Comparison of ENCODE assay signal across 21 cellular contexts in the genomic region with DNA sequence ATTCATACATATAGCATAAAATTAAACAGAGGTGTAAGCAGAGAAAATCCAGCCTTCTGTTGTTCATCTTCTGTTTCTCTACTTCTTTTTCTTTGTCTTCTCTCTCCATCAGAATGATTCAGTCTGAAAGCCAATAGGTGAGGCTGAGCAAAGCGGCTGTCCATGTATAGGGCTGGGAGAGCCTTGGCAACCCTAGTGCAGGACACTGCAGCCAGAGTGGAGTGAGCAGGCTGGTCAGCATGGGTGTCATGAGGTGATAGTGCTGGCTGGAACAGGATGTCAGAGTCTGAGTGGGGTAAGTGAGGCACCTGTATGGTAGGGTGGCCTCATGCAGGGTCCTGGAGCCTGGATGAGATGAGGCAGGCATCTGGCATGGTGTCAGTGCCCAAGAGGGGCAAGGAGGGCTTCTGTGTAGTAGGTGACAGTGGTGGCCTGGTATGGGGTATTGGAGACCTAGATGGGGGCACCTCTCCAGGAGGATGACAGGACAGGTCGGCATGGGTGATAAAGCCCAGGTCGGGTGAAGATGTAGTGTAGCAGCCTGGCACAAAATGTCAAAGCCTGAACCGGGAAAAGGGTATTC. TPM values are rescaled to one million over a fixed set of nuclear protein-coding genes. Genes with fewer than 3 reads are reported as not detected.
A peak's percentile ranks its signal among the peaks of the same experiment; 100 is the strongest.
DNase-seq lines count a peak whose midpoint lies in the region; ATAC-seq and TF ChIP-seq lines count a peak whose summit lies in the region.
"Had no signal": no experiment of that assay in that cellular context is flagged by ENCODE, and none has a peak within 500 bp of the region (broad histone marks: within the 10 kb centered on the region; RNA-seq: fewer than 3 reads in every experiment).

No MANE protein-coding gene starts in this region.

- POLR2A ChIA-PET in SK-N-SH (lab: Yijun Ruan, JAX): no interaction called here

- peaks cover 72% of the 10 kb centered on the region for H3K36me3 Mint-ChIP-seq in CD4-positive, CD25-positive, alpha-beta regulatory T cell

- peak overlapping the region in 2 of 3 donors; percentile 59 to 83 for H3K27ac Mint-ChIP-seq in CD4-positive, CD25-positive, alpha-beta regulatory T cell

- no peak overlapping the region for H2BK5ac ChIP-seq in neuronal stem cell (ENCODE audit: low read length)

- CTCF ChIA-PET in SK-N-SH (lab: Yijun Ruan, JAX): interaction anchor here (1.0 kb wide), 1 partner anchor 11 kb away, joined by 5 read pairs; no protein-coding TSS in a partner anchor

- no peaks in the 10 kb centered on the region for H3K9me3 ChIP-seq in CD4-positive, CD25-positive, alpha-beta regulatory T cell (ENCODE audit: control insufficient read depth in 2 of 2, low read length in 2 of 2)
- H3K9me3 ChIP-seq in RWPE2 (ENCODE audit: severe bottlenecking) (no peaks in the 10 kb centered on the region), gastroesophageal sphincter (no peaks in the 10 kb centered on the region), neuronal stem cell (replicated peaks in 1 of 2; ENCODE audit: control insufficient read depth in 2 of 2, insufficient read depth in 1 of 2, low read depth in 1 of 2, low read length in 2 of 2) (peaks cover 0 to 8% of the 10 kb centered on the region in 2 donors), SK-N-SH (no peaks in the 10 kb centered on the region)
- H3K9me3 ChIP-seq: MG63 had no signal

- H3K9ac ChIP-seq in neuronal stem cell (ENCODE audit: low read depth, low read length, poor library complexity): peak overlapping the region; percentile 77
- no peak overlapping the region for H3K9ac ChIP-seq in SK-N-SH

- H3F3A ChIP-seq in SK-N-SH (replicated peaks; ENCODE audit: insufficient read depth): peaks cover 10% of the 10 kb centered on the region

- H3K4me1 ChIP-seq in CD4-positive, CD25-positive, alpha-beta regulatory T cell (ENCODE audit: control insufficient read depth, insufficient read depth, low read length, poor library complexity, severe bottlenecking): no peaks in the 10 kb centered on the region
- H3K4me1 ChIP-seq in RWPE2 (ENCODE audit: insufficient read depth, poor library complexity, severe bottlenecking): no peaks in the 10 kb centered on the region
- H3K4me1 ChIP-seq in gastroesophageal sphincter: no peaks in the 10 kb centered on the region
- no peaks in the 10 kb centered on the region for H3K4me1 ChIP-seq in neuronal stem cell (ENCODE audit: control insufficient read depth in 2 of 2, insufficient read depth in 1 of 2, low read depth in 1 of 2, low read length in 2 of 2)
- no peaks in the 10 kb centered on the region for H3K4me1 ChIP-seq in SK-N-SH (ENCODE audit: control insufficient read depth in 1 of 2, insufficient read depth in 2 of 2, low read depth in 1 of 2, low read length in 1 of 2)

- no peak overlapping the region for H3K4me3 ChIP-seq in CD4-positive, CD25-positive, alpha-beta regulatory T cell (ENCODE audit: low read depth, low read length)
- no peak overlapping the region for H3K4me3 ChIP-seq in RWPE2 (ENCODE audit: severe bottlenecking)
- H3K4me3 ChIP-seq in gastroesophageal sphincter: no peak overlapping the region
- H3K4me3 ChIP-seq in neuronal stem cell (ENCODE audit: low read length in 2 of 2): no peak overlapping the region
- H3K4me3 ChIP-seq in SK-N-SH (ENCODE audit: low read depth in 2 of 2, low read length in 1 of 2): no peak overlapping the region
- H3K4me3 ChIP-seq: hepatocyte, MG63 had no signal

- peaks cover 0 to 1% (median 0%) of the 10 kb centered on the region in 7 donors for H3K9me3 Mint-ChIP-seq in CD4-positive, CD25-positive, alpha-beta regulatory T cell
- H3K9me3 Mint-ChIP-seq: H9 had no signal

- no peak overlapping the region for H4K8ac ChIP-seq in neuronal stem cell (ENCODE audit: low read depth, low read length)

- H3K27ac ChIP-seq in CD4-positive, CD25-positive, alpha-beta regulatory T cell (ENCODE audit: insufficient read depth, low read length, poor library complexity, severe bottlenecking): no peak overlapping the region
- H3K27ac ChIP-seq in RWPE2 (ENCODE audit: poor library complexity, severe bottlenecking): no peak overlapping the region
- H3K27ac ChIP-seq in gastroesophageal sphincter: no peak overlapping the region
- no peak overlapping the region for H3K27ac ChIP-seq in neuronal stem cell (replicated peaks; ENCODE audit: low read length)
- H3K27ac ChIP-seq in SK-N-SH (ENCODE audit: low read depth in 2 of 2, low read length in 1 of 2): no peak overlapping the region
- H3K27ac ChIP-seq: epithelial cell of prostate, hepatocyte had no signal

- no peak overlapping the region for H2BK120ac ChIP-seq in neuronal stem cell (ENCODE audit: low read depth, low read length)

- TF ChIP-seq CTCF in RWPE2 (IDR thresholded peaks at IDR 0.05; ENCODE audit: poor library complexity, severe bottlenecking) (no peak), gastroesophageal sphincter (IDR thresholded peaks at IDR 0.05) (no peak), SK-N-SH (IDR thresholded peaks at IDR 0.05) (no peak)

- H3K27me3 Mint-ChIP-seq in CD4-positive, CD25-positive, alpha-beta regulatory T cell: no peaks in the 10 kb centered on the region

- H3K79me1 ChIP-seq in neuronal stem cell (ENCODE audit: low read depth, low read length): no peaks in the 10 kb centered on the region

- H3K4me2 ChIP-seq in neuronal stem cell (ENCODE audit: insufficient read depth, low read length, poor library complexity, severe bottlenecking): no peak overlapping the region
- no peak overlapping the region for H3K4me2 ChIP-seq in SK-N-SH
- H3K4me2 ChIP-seq: hepatocyte had no signal

- H3K9me2 ChIP-seq in SK-N-SH: no peaks in the 10 kb centered on the region

- DNase-seq in CD4-positive, CD25-positive, alpha-beta regulatory T cell: no peak
- DNase-seq in RWPE2 (ENCODE audit: low spot score) (no peak), neuronal stem cell (ENCODE audit: low spot score) (no peak), SK-N-SH (no peak)
- no peak for DNase-seq in activated effector memory CD4-positive, alpha-beta T cell treated with anti-CD3 and anti-CD28 coated beads, Interleukin-2, amount 50 U/mL, for 16 hours
- DNase-seq: ACHN; activated CD4-positive, alpha-beta T cell treated with anti-CD3 and anti-CD28 coated beads for 1 hour; C1 segment of cervical spinal cord; foreskin fibroblast; H9; MG63; NCI-H1417; NCI-H524 treated with DMSO at 0.1 percent for 48 hours; occipital lobe; stimulated activated CD4-positive, alpha-beta T cell treated with anti-CD3 and anti-CD28 coated beads, Interleukin-4, amount 100 ng/mL, for 4 hours had no signal

- H3K36me3 ChIP-seq in CD4-positive, CD25-positive, alpha-beta regulatory T cell (ENCODE audit: control insufficient read depth, insufficient read depth, low read length): peaks cover 64% of the 10 kb centered on the region
- H3K36me3 ChIP-seq in RWPE2 (ENCODE audit: low read depth) (peaks cover 48% of the 10 kb centered on the region), gastroesophageal sphincter (peaks cover 0 to 74% of the 10 kb centered on the region in 2 donors), neuronal stem cell (replicated peaks in 1 of 2; ENCODE audit: control insufficient read depth in 2 of 2, insufficient read depth in 2 of 2, low read length in 2 of 2) (peaks cover 24 to 97% of the 10 kb centered on the region in 2 donors), SK-N-SH (replicated peaks in 1 of 2; ENCODE audit: control insufficient read depth in 1 of 2, insufficient read depth in 2 of 2, low read length in 1 of 2) (peaks cover 49 to 68% of the 10 kb centered on the region in 2 experiments)
- H3K36me3 ChIP-seq: MG63 had no signal

- 91% methylated on average over 3 of the region's 4 CpGs; no CpG with 5 or more reads in 1 of the 2 donors for WGBS in gastroesophageal sphincter (ENCODE audit: low coverage in 1 of 2), 2 donors
- WGBS in neuronal stem cell (ENCODE audit: extremely low coverage in 2 of 2, insufficient read length in 2 of 2, insufficient replicate concordance in 1 of 2), 2 donors: no CpG with 5 or more reads among the region's 4 CpGs
- WGBS in SK-N-SH (ENCODE audit: low lambda C conversion rate): 87% methylated on average over 4 of the region's 4 CpGs

- no peak overlapping the region for H2BK15ac ChIP-seq in neuronal stem cell (ENCODE audit: low read length)

- no peak overlapping the region for H3K23ac ChIP-seq in neuronal stem cell (ENCODE audit: low read depth, low read length, poor library complexity)

- no peaks in the 10 kb centered on the region for H3K79me2 ChIP-seq in SK-N-SH (ENCODE audit: insufficient read depth)
- H3K79me2 ChIP-seq: hepatocyte had no signal

- no peak overlapping the region for H4K91ac ChIP-seq in neuronal stem cell (ENCODE audit: low read depth, low read length, poor library complexity)

- H3K18ac ChIP-seq in neuronal stem cell (ENCODE audit: low read length): no peak overlapping the region

- no peak for TF ChIP-seq RAD21 in SK-N-SH (IDR thresholded peaks at IDR 0.05; ENCODE audit: low read length)

- H4K20me1 ChIP-seq in SK-N-SH (ENCODE audit: insufficient read depth): no peaks in the 10 kb centered on the region

- no peak overlapping the region for H2AFZ ChIP-seq in neuronal stem cell (ENCODE audit: low read length)
- H2AFZ ChIP-seq in SK-N-SH (ENCODE audit: low read depth): no peak overlapping the region
- H2AFZ ChIP-seq: hepatocyte had no signal

- no peaks in the 10 kb centered on the region for H3K27me3 ChIP-seq in CD4-positive, CD25-positive, alpha-beta regulatory T cell (ENCODE audit: control insufficient read depth, insufficient read depth, low read length)
- H3K27me3 ChIP-seq in RWPE2 (ENCODE audit: insufficient read depth, poor library complexity, severe bottlenecking) (no peaks in the 10 kb centered on the region), gastroesophageal sphincter (no peaks in the 10 kb centered on the region), neuronal stem cell (ENCODE audit: control insufficient read depth in 3 of 3, insufficient read depth in 3 of 3, low read depth in 1 of 3, low read length in 3 of 3) (no peaks in the 10 kb centered on the region), SK-N-SH (ENCODE audit: insufficient read depth) (no peaks in the 10 kb centered on the region)
- H3K27me3 ChIP-seq: hepatocyte, MG63 had no signal

- H3K4me1 Mint-ChIP-seq in CD4-positive, CD25-positive, alpha-beta regulatory T cell: peaks cover 5 to 20% (median 7%) of the 10 kb centered on the region in 4 donors

- peak in 1 of 2 donors; percentile 16 for ATAC-seq in CD4-positive, CD25-positive, alpha-beta regulatory T cell (ENCODE audit: low read depth in 2 of 2)
- ATAC-seq in RWPE2 (ENCODE audit: low read depth) (peak; percentile 12; the same call in 1 of the 3 replicates), gastroesophageal sphincter (peak; percentile 22), GM21737 (IDR thresholded peaks at IDR 0.05; ENCODE audit: unreplicated experiment) (no peak), GM21423 (IDR thresholded peaks at IDR 0.05; ENCODE audit: unreplicated experiment) (no peak)
- ATAC-seq: Right ventricle myocardium inferior had no signal

- no peak overlapping the region for H3K14ac ChIP-seq in neuronal stem cell (ENCODE audit: low read length)

- no peak for TF ChIP-seq POLR2A in gastroesophageal sphincter (IDR thresholded peaks at IDR 0.05)

- H2AK5ac ChIP-seq in neuronal stem cell (ENCODE audit: low read depth, low read length): no peak overlapping the region

- H3K4me3 Mint-ChIP-seq in CD4-positive, CD25-positive, alpha-beta regulatory T cell: no peak overlapping the region
- H3K4me3 Mint-ChIP-seq: H9 had no signal

- no peak overlapping the region for H2BK12ac ChIP-seq in neuronal stem cell (ENCODE audit: low read length)

- H3K4ac ChIP-seq in neuronal stem cell (ENCODE audit: low read length): no peak overlapping the region

- TF ChIP-seq EP300 in gastroesophageal sphincter (IDR thresholded peaks at IDR 0.05) (no peak), SK-N-SH (IDR thresholded peaks at IDR 0.05; ENCODE audit: borderline replicate concordance in 1 of 2, low read depth in 1 of 2, low read length in 1 of 2) (no peak)

RNA-seq across cellular contexts. Expression of a gene that starts 45.5 kb away (rescaled TPM):
- total RNA-seq in CD4-positive, CD25-positive, alpha-beta regulatory T cell: 73.6 TPM
- polyA plus RNA-seq in CD4-positive, CD25-positive, alpha-beta regulatory T cell: 10 to 100 TPM; 66.0 to 89.4 (median 76.0) TPM
- total RNA-seq in gastroesophageal sphincter: 10 to 100 TPM; 27.0 to 42.6 (median 33.2) TPM
- 25.1 TPM for polyA plus RNA-seq in neuronal stem cell (2013, experiment 1 of 2)
- 25.7 TPM for polyA plus RNA-seq in neuronal stem cell (2013, experiment 2 of 2)
- polyA plus RNA-seq in SK-N-SH (2012; rRNA removed): 26.0 and 35.6 TPM in 2 replicates
- 38.3 and 44.8 TPM in 2 replicates for polyA plus RNA-seq in SK-N-SH (2012; cell fraction: cytosol; rRNA removed)
- 10.1 and 25.7 TPM in 2 replicates for polyA plus RNA-seq in SK-N-SH (2012; cell fraction: nucleus; rRNA removed)

RNA-seq across cellular contexts. Expression of a gene that starts 55.6 kb away (rescaled TPM):
- 16.5 TPM for total RNA-seq in CD4-positive, CD25-positive, alpha-beta regulatory T cell
- polyA plus RNA-seq in CD4-positive, CD25-positive, alpha-beta regulatory T cell: 10 to 100 TPM; 20.4 to 32.0 (median 24.4) TPM
- total RNA-seq in gastroesophageal sphincter: 10 to 100 TPM; 20.0 to 30.4 (median 24.9) TPM
- polyA plus RNA-seq in neuronal stem cell (2013, experiment 1 of 2): 34.7 TPM
- 35.7 TPM for polyA plus RNA-seq in neuronal stem cell (2013, experiment 2 of 2)
- 20.8 and 24.4 TPM in 2 replicates for polyA plus RNA-seq in SK-N-SH (2012; rRNA removed)
- polyA plus RNA-seq in SK-N-SH (2012; cell fraction: cytosol; rRNA removed): 30.2 and 40.0 TPM in 2 replicates
- polyA plus RNA-seq in SK-N-SH (2012; cell fraction: nucleus; rRNA removed): 12.9 and 26.6 TPM in 2 replicates

RNA-seq across cellular contexts. Expression of a gene that starts 55.6 kb away (rescaled TPM):
- total RNA-seq in CD4-positive, CD25-positive, alpha-beta regulatory T cell: 30.3 TPM
- polyA plus RNA-seq in CD4-positive, CD25-positive, alpha-beta regulatory T cell: 10 to 100 TPM; 10.6 to 14.0 (median 11.1) TPM
- total RNA-seq in gastroesophageal sphincter: 10 to 100 TPM; 16.1 to 38.3 (median 20.1) TPM
- 6.5 TPM for polyA plus RNA-seq in neuronal stem cell (2013, experiment 1 of 2)
- polyA plus RNA-seq in neuronal stem cell (2013, experiment 2 of 2): 6.5 TPM
- polyA plus RNA-seq in SK-N-SH (2012; rRNA removed): 3.3 and 3.6 TPM in 2 replicates
- 4.3 and 4.8 TPM in 2 replicates for polyA plus RNA-seq in SK-N-SH (2012; cell fraction: cytosol; rRNA removed)
- polyA plus RNA-seq in SK-N-SH (2012; cell fraction: nucleus; rRNA removed): 2.9 and 4.3 TPM in 2 replicates

Comparison
In these comparisons a context has a peak if more than half of its experiments do, and no peak if none do; other contexts are left out.
1. ATAC-seq: peak in RWPE2 (single experiment) and gastroesophageal sphincter (single experiment); none in GM21737 (single experiment) and GM21423 (single experiment).